Comparison of ENCODE assay signal across 25 cellular contexts in genomic region chr2:2721296-2721835, GRCh38.
"Had no signal": no experiment of that assay in that cellular context is flagged by ENCODE, and none has a peak within 500 bp of the region (broad histone marks: within the 10 kb centered on the region; RNA-seq: fewer than 3 reads in every experiment).

No MANE protein-coding gene starts in this region.

- H3K9me3 Mint-ChIP-seq: dendritic cell treated with granulocyte-macrophage colony-stimulating factor and Interleukin-4, amounts not matched to agents 40 ng/mL and 50 ng/mL, for 4 days; endodermal cell had no signal

- H3K4me3 ChIP-seq: colonic mucosa, coronary artery, dorsolateral prefrontal cortex, esophagus muscularis mucosa, esophagus squamous epithelium, gastrocnemius medialis, gastroesophageal sphincter, heart left ventricle, heart right ventricle had no signal

- H3K36me3 ChIP-seq: colonic mucosa, esophagus muscularis mucosa, esophagus squamous epithelium, gastrocnemius medialis, gastroesophageal sphincter, heart left ventricle, heart right ventricle had no signal

- H3K27ac ChIP-seq: colonic mucosa, coronary artery, dorsolateral prefrontal cortex, epithelial cell of prostate, esophagus muscularis mucosa, esophagus squamous epithelium, foreskin keratinocyte, gastrocnemius medialis, gastroesophageal sphincter, heart left ventricle, heart right ventricle had no signal

- H3K4me1 ChIP-seq: colonic mucosa, esophagus muscularis mucosa, esophagus squamous epithelium, foreskin keratinocyte, gastrocnemius medialis, gastroesophageal sphincter, heart left ventricle, heart right ventricle had no signal

- H3K4me1 Mint-ChIP-seq: endodermal cell had no signal

- H3K4me3 Mint-ChIP-seq: dendritic cell treated with granulocyte-macrophage colony-stimulating factor and Interleukin-4, amounts not matched to agents 40 ng/mL and 50 ng/mL, for 4 days; effector memory CD8-positive, alpha-beta T cell; endodermal cell had no signal

- H3K9me3 ChIP-seq: colonic mucosa, esophagus muscularis mucosa, esophagus squamous epithelium, gastrocnemius medialis, gastroesophageal sphincter, heart left ventricle, heart right ventricle had no signal

- DNase-seq: colonic mucosa; cortex of kidney; dermis blood vessel endothelial cell; effector CD4-positive, alpha-beta T cell; effector CD8-positive, alpha-beta T cell; effector memory CD4-positive, alpha-beta T cell; effector memory CD8-positive, alpha-beta T cell; endodermal cell; erythroblast; esophagus squamous epithelium; foreskin fibroblast; foreskin keratinocyte; foreskin melanocyte; gastrocnemius medialis; glutamatergic neuron; head of caudate nucleus; heart left ventricle; heart right ventricle had no signal

- H3K27ac Mint-ChIP-seq: dendritic cell treated with granulocyte-macrophage colony-stimulating factor and Interleukin-4, amounts not matched to agents 40 ng/mL and 50 ng/mL, for 4 days; effector memory CD8-positive, alpha-beta T cell; endodermal cell had no signal

- ATAC-seq: effector memory CD8-positive, alpha-beta T cell; esophagus mucosa; foreskin keratinocyte; gastrocnemius medialis; gastroesophageal sphincter; heart left ventricle; heart right ventricle had no signal

- H3K27me3 ChIP-seq: colonic mucosa, dorsolateral prefrontal cortex, foreskin keratinocyte, gastrocnemius medialis had no signal
